ENCODE assay signal across 1 cellular context in the genomic region with DNA sequence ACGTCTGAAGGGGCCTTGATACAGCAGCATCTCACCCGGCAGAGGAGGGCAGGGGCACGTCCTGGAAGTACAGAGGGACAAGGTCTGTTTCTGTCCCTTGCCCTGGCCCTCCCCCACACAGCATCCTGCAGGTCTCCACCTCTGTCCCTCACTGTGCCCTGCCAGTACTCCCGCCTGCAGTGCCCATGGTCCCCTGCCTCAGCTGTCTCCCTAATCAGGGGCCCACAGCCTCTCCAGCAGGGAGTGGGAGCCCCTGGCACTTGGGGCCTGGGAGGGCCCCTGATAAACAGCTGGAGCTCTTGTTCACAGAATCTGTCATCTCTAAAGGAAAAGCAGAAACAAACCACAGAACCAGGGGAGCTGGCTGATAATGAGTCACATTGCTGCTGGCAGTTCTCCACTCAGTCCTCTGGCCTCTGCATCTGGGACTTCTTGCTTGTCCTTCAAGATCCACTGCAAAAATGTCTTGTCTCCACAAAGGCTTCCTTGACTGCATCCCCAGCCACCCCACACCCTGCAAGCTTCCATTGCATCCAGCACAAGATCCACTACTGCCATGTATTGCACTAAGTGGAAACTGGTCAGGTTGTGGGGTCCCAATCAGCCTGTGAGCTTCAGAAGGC.
TF ChIP-seq lines count a peak whose summit lies in the region.

No MANE protein-coding gene starts in this region.

TF ChIP-seq in K562, 482 proteins besides CTCF, POLR2A, EP300 and RAD21 (continued from another document and continues in another):
- TF ChIP-seq, protein P1, sequence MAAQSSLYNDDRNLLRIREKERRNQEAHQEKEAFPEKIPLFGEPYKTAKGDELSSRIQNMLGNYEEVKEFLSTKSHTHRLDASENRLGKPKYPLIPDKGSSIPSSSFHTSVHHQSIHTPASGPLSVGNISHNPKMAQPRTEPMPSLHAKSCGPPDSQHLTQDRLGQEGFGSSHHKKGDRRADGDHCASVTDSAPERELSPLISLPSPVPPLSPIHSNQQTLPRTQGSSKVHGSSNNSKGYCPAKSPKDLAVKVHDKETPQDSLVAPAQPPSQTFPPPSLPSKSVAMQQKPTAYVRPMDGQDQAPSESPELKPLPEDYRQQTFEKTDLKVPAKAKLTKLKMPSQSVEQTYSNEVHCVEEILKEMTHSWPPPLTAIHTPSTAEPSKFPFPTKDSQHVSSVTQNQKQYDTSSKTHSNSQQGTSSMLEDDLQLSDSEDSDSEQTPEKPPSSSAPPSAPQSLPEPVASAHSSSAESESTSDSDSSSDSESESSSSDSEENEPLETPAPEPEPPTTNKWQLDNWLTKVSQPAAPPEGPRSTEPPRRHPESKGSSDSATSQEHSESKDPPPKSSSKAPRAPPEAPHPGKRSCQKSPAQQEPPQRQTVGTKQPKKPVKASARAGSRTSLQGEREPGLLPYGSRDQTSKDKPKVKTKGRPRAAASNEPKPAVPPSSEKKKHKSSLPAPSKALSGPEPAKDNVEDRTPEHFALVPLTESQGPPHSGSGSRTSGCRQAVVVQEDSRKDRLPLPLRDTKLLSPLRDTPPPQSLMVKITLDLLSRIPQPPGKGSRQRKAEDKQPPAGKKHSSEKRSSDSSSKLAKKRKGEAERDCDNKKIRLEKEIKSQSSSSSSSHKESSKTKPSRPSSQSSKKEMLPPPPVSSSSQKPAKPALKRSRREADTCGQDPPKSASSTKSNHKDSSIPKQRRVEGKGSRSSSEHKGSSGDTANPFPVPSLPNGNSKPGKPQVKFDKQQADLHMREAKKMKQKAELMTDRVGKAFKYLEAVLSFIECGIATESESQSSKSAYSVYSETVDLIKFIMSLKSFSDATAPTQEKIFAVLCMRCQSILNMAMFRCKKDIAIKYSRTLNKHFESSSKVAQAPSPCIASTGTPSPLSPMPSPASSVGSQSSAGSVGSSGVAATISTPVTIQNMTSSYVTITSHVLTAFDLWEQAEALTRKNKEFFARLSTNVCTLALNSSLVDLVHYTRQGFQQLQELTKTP (IDR thresholded peaks at IDR 0.05; ENCODE audit: low read depth in 1 of 2, partially characterized antibody in 2 of 2): peak; percentile 72 to 87
- no peak for TF ChIP-seq ZNF133 (CRISPR knock-in tag; IDR thresholded peaks at IDR 0.05)
- TF ChIP-seq HDAC6 (IDR thresholded peaks at IDR 0.05; ENCODE audit: low read depth, low read length): no peak
- TF ChIP-seq RBBP5 (IDR thresholded peaks at IDR 0.05; ENCODE audit: borderline replicate concordance, insufficient read depth, low read length, poor library complexity, severe bottlenecking): peak; percentile 43
- peak; percentile 99; the same call in 1 of the 2 replicates for TF ChIP-seq GATAD2A (IDR thresholded peaks at IDR 0.05)
- TF ChIP-seq, protein P2, sequence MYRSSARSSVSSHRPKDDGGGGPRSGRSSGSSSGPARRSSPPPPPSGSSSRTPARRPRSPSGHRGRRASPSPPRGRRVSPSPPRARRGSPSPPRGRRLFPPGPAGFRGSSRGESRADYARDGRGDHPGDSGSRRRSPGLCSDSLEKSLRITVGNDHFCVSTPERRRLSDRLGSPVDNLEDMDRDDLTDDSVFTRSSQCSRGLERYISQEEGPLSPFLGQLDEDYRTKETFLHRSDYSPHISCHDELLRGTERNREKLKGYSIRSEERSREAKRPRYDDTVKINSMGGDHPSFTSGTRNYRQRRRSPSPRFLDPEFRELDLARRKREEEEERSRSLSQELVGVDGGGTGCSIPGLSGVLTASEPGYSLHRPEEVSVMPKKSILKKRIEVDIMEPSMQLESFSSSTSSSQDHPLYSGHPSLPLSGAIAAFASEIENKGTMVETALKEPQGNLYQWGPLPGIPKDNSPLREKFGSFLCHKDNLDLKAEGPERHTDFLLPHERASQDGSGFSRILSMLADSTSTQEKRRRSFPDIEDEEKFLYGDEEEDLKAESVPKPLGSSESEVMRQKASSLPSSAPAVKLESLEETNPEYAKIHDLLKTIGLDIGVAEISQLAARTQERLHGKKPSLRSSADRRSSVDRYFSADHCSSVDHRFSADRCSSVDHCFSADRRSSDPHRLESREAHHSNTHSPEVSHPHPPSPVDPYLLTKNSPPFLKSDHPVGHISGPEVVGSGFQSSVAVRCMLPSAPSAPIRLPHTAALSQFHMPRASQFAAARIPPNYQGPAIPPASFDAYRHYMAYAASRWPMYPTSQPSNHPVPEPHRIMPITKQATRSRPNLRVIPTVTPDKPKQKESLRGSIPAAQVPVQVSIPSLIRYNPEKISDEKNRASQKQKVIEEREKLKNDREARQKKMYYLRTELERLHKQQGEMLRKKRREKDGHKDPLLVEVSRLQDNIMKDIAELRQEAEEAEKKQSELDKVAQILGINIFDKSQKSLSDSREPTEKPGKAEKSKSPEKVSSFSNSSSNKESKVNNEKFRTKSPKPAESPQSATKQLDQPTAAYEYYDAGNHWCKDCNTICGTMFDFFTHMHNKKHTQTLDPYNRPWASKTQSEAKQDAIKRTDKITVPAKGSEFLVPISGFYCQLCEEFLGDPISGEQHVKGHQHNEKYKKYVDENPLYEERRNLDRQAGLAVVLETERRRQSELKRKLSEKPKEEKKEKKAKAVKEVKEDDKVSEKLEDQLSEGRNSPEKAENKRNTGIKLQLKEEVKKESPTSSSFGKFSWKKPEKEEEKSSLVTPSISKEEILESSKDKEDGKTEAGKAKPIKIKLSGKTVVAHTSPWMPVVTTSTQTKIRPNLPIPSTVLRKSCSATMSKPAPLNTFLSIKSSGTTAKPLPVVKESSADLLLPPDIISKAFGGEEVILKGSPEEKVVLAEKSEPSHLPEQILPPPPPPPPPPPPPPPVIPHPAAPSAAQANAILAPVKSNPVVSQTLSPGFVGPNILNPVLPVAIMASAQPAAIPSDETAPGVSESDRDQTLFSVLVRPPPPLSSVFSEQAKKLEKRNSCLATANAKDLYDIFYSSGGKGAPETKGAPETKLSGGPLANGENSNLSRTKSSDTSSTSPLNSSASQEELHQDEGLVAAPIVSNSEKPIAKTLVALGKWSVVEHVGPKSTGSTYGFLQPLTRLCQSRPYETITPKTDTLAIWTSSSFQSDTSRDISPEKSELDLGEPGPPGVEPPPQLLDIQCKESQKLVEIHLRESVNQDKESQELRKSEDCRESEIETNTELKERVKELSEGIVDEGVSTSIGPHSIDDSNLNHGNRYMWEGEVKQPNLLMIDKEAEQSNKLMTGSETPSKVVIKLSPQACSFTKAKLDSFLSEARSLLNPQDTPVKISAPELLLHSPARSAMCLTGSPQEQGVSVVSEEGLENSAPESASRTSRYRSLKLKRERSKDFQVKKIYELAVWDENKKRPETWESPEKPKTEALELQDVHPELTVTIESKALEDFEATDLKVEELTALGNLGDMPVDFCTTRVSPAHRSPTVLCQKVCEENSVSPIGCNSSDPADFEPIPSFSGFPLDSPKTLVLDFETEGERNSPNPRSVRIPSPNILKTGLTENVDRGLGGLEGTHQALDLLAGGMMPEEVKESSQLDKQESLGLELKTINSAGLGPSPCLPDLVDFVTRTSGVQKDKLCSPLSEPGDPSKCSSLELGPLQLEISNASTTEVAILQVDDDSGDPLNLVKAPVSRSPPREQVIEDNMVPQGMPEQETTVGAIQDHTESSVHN (IDR thresholded peaks at IDR 0.05; ENCODE audit: borderline replicate concordance in 1 of 2, low read depth in 1 of 2): peak in 1 of 2 experiments; percentile 86; a peak in 2 of 4 replicates
- TF ChIP-seq EHMT2 (IDR thresholded peaks at IDR 0.05): 0 out of 2 replicates have a peak, but pooled peaks have one; percentile 54
- TF ChIP-seq, protein P3, sequence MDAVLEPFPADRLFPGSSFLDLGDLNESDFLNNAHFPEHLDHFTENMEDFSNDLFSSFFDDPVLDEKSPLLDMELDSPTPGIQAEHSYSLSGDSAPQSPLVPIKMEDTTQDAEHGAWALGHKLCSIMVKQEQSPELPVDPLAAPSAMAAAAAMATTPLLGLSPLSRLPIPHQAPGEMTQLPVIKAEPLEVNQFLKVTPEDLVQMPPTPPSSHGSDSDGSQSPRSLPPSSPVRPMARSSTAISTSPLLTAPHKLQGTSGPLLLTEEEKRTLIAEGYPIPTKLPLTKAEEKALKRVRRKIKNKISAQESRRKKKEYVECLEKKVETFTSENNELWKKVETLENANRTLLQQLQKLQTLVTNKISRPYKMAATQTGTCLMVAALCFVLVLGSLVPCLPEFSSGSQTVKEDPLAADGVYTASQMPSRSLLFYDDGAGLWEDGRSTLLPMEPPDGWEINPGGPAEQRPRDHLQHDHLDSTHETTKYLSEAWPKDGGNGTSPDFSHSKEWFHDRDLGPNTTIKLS (IDR thresholded peaks at IDR 0.05; ENCODE audit: borderline replicate concordance, low read depth): peak; percentile 72; the same call in 1 of the 2 replicates
- peak; percentile 91 for TF ChIP-seq NCOA4 (IDR thresholded peaks at IDR 0.05; ENCODE audit: partially characterized antibody)
- TF ChIP-seq MCM2 (IDR thresholded peaks at IDR 0.05; ENCODE audit: low read depth): no peak
- TF ChIP-seq, protein P4, sequence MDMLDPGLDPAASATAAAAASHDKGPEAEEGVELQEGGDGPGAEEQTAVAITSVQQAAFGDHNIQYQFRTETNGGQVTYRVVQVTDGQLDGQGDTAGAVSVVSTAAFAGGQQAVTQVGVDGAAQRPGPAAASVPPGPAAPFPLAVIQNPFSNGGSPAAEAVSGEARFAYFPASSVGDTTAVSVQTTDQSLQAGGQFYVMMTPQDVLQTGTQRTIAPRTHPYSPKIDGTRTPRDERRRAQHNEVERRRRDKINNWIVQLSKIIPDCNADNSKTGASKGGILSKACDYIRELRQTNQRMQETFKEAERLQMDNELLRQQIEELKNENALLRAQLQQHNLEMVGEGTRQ (CRISPR knock-in tag; IDR thresholded peaks at IDR 0.05): peak; percentile 12; the same call in 1 of the 2 replicates
- TF ChIP-seq NBN (IDR thresholded peaks at IDR 0.05; ENCODE audit: low read depth): peak; percentile 82; the same call in 1 of the 2 replicates
- no peak; the same call in 1 of the 2 replicates for TF ChIP-seq CBX5 (IDR thresholded peaks at IDR 0.05; ENCODE audit: borderline replicate concordance, low read depth)
- peak; percentile 76 to 94 for TF ChIP-seq MAZ (CRISPR knock-in tag; conservative IDR thresholded peaks at IDR 0.05 in 1 of 2, IDR thresholded peaks at IDR 0.05 in 1 of 2)
- TF ChIP-seq, protein P5, sequence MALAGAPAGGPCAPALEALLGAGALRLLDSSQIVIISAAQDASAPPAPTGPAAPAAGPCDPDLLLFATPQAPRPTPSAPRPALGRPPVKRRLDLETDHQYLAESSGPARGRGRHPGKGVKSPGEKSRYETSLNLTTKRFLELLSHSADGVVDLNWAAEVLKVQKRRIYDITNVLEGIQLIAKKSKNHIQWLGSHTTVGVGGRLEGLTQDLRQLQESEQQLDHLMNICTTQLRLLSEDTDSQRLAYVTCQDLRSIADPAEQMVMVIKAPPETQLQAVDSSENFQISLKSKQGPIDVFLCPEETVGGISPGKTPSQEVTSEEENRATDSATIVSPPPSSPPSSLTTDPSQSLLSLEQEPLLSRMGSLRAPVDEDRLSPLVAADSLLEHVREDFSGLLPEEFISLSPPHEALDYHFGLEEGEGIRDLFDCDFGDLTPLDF (CRISPR knock-in tag; IDR thresholded peaks at IDR 0.05): peak; percentile 53
- TF ChIP-seq ZNF24 (IDR thresholded peaks at IDR 0.05): peak; percentile 79
- peak; percentile 77; the same call in 1 of the 2 replicates for TF ChIP-seq JUNB (CRISPR knock-in tag; conservative IDR thresholded peaks at IDR 0.05)
- TF ChIP-seq NCOR1 (IDR thresholded peaks at IDR 0.05): peak; percentile 99
- TF ChIP-seq, protein P6, sequence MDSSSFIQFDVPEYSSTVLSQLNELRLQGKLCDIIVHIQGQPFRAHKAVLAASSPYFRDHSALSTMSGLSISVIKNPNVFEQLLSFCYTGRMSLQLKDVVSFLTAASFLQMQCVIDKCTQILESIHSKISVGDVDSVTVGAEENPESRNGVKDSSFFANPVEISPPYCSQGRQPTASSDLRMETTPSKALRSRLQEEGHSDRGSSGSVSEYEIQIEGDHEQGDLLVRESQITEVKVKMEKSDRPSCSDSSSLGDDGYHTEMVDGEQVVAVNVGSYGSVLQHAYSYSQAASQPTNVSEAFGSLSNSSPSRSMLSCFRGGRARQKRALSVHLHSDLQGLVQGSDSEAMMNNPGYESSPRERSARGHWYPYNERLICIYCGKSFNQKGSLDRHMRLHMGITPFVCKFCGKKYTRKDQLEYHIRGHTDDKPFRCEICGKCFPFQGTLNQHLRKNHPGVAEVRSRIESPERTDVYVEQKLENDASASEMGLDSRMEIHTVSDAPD (CRISPR knock-in tag; IDR thresholded peaks at IDR 0.05): peak; percentile 69; the same call in 1 of the 2 replicates
- peak; percentile 40; the same call in 1 of the 2 replicates for TF ChIP-seq MYBL2 (IDR thresholded peaks at IDR 0.05; ENCODE audit: low read depth)
- TF ChIP-seq MYBL2 (CRISPR knock-in tag; IDR thresholded peaks at IDR 0.05; ENCODE audit: borderline replicate concordance): no peak
- no peak for TF ChIP-seq RBM14 (IDR thresholded peaks at IDR 0.05; ENCODE audit: borderline replicate concordance, insufficient read depth, low read depth, low read length)
- peak; percentile 96 for TF ChIP-seq SOX6 (IDR thresholded peaks at IDR 0.05)
- TF ChIP-seq, protein P7, sequence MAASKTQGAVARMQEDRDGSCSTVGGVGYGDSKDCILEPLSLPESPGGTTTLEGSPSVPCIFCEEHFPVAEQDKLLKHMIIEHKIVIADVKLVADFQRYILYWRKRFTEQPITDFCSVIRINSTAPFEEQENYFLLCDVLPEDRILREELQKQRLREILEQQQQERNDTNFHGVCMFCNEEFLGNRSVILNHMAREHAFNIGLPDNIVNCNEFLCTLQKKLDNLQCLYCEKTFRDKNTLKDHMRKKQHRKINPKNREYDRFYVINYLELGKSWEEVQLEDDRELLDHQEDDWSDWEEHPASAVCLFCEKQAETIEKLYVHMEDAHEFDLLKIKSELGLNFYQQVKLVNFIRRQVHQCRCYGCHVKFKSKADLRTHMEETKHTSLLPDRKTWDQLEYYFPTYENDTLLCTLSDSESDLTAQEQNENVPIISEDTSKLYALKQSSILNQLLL (CRISPR knock-in tag; IDR thresholded peaks at IDR 0.05; ENCODE audit: borderline replicate concordance): no peak
- no peak for TF ChIP-seq SAFB (IDR thresholded peaks at IDR 0.05; ENCODE audit: borderline replicate concordance, low read depth, low read length)
- TF ChIP-seq, protein P8, sequence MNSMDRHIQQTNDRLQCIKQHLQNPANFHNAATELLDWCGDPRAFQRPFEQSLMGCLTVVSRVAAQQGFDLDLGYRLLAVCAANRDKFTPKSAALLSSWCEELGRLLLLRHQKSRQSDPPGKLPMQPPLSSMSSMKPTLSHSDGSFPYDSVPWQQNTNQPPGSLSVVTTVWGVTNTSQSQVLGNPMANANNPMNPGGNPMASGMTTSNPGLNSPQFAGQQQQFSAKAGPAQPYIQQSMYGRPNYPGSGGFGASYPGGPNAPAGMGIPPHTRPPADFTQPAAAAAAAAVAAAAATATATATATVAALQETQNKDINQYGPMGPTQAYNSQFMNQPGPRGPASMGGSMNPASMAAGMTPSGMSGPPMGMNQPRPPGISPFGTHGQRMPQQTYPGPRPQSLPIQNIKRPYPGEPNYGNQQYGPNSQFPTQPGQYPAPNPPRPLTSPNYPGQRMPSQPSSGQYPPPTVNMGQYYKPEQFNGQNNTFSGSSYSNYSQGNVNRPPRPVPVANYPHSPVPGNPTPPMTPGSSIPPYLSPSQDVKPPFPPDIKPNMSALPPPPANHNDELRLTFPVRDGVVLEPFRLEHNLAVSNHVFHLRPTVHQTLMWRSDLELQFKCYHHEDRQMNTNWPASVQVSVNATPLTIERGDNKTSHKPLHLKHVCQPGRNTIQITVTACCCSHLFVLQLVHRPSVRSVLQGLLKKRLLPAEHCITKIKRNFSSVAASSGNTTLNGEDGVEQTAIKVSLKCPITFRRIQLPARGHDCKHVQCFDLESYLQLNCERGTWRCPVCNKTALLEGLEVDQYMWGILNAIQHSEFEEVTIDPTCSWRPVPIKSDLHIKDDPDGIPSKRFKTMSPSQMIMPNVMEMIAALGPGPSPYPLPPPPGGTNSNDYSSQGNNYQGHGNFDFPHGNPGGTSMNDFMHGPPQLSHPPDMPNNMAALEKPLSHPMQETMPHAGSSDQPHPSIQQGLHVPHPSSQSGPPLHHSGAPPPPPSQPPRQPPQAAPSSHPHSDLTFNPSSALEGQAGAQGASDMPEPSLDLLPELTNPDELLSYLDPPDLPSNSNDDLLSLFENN (IDR thresholded peaks at IDR 0.05; ENCODE audit: low read depth in 2 of 2, low read length in 2 of 2): peak in 1 of 2 experiments; percentile 98; a peak in 2 of 4 replicates
- peak; percentile 90 to 91 for TF ChIP-seq TEAD1 (CRISPR knock-in tag; IDR thresholded peaks at IDR 0.05)
- TF ChIP-seq SMAD3 (CRISPR knock-in tag; conservative IDR thresholded peaks at IDR 0.05): peak; percentile 92
- TF ChIP-seq SETDB1 (IDR thresholded peaks at IDR 0.05; ENCODE audit: low read length): peak; percentile 60
